In genomic region chr11:47407746-47408590, GRCh38 we compare ENCODE assay signal across 1 cellular context.
TF ChIP-seq lines count a peak whose summit lies in the region.

Gene SLC39A13, plus strand, starts transcription at chr11:47408590. Its CDS starts 1,505 bp downstream, at chr11:47410095.

TF ChIP-seq in HepG2, 621 proteins besides CTCF, POLR2A, EP300 and RAD21 (continued from another document and continues in another):
- TF ChIP-seq ZHX2 (IDR thresholded peaks at IDR 0.05; ENCODE audit: low read depth) (peak; percentile 39; the same call in 1 of the 2 replicates), ZHX2 (CRISPR knock-in tag; IDR thresholded peaks at IDR 0.05; ENCODE audit: borderline replicate concordance) (no peak), XRCC5 (optimal IDR thresholded peaks at IDR 0.05; ENCODE audit: low read length) (peak; percentile 91), ZBTB38 (CRISPR knock-in tag; IDR thresholded peaks at IDR 0.05) (peak; percentile 93), ZNF720 (CRISPR knock-in tag; IDR thresholded peaks at IDR 0.05) (no peak), IKZF4 (CRISPR knock-in tag; IDR thresholded peaks at IDR 0.05; ENCODE audit: borderline replicate concordance, low read depth, not compliant biosample characterization) (peak; percentile 94), NFIC (IDR thresholded peaks at IDR 0.05; ENCODE audit: low read length) (no peak), ZNF136 (CRISPR knock-in tag; IDR thresholded peaks at IDR 0.05; ENCODE audit: low read depth) (no peak), ZNF350 (CRISPR knock-in tag; IDR thresholded peaks at IDR 0.05; ENCODE audit: borderline replicate concordance, low read depth) (0 out of 2 replicates have a peak, but pooled peaks have one; percentile 2), NFYB (CRISPR knock-in tag; IDR thresholded peaks at IDR 0.05) (no peak), FOXM1 (CRISPR knock-in tag; IDR thresholded peaks at IDR 0.05) (0 out of 2 replicates have a peak, but pooled peaks have one; percentile 38), SKI (IDR thresholded peaks at IDR 0.05; ENCODE audit: partially characterized antibody) (peak; percentile 85), REL (CRISPR knock-in tag; conservative IDR thresholded peaks at IDR 0.05) (no peak), ZNF3 (CRISPR knock-in tag; IDR thresholded peaks at IDR 0.05) (no peak), YEATS4 (CRISPR knock-in tag; IDR thresholded peaks at IDR 0.05; ENCODE audit: borderline replicate concordance) (peak; percentile 98), SNAI1 (CRISPR knock-in tag; IDR thresholded peaks at IDR 0.05; ENCODE audit: borderline replicate concordance) (no peak), TBX2 (CRISPR knock-in tag; IDR thresholded peaks at IDR 0.05; ENCODE audit: borderline replicate concordance) (no peak; the same call in 1 of the 2 replicates), TCF12 (IDR thresholded peaks at IDR 0.05) (no peak), TCF12 (CRISPR knock-in tag; IDR thresholded peaks at IDR 0.05) (no peak; the same call in 1 of the 2 replicates), ZNF263 (CRISPR knock-in tag; IDR thresholded peaks at IDR 0.05) (peak; percentile 100), NFKBIZ (CRISPR knock-in tag; IDR thresholded peaks at IDR 0.05) (0 out of 2 replicates have a peak, but pooled peaks have one; percentile 26), GPN1 (CRISPR knock-in tag; IDR thresholded peaks at IDR 0.05; ENCODE audit: borderline replicate concordance) (no peak; the same call in 1 of the 2 replicates), ZNF773 (CRISPR knock-in tag; IDR thresholded peaks at IDR 0.05; ENCODE audit: borderline replicate concordance) (peak; percentile 47; the same call in 1 of the 2 replicates), HIC2 (CRISPR knock-in tag; IDR thresholded peaks at IDR 0.05; ENCODE audit: low read depth) (no peak; the same call in 1 of the 2 replicates), UBTF (CRISPR knock-in tag; IDR thresholded peaks at IDR 0.05) (peak; percentile 97), SALL2 (CRISPR knock-in tag; IDR thresholded peaks at IDR 0.05) (peak; percentile 88), ASH2L (IDR thresholded peaks at IDR 0.05; ENCODE audit: insufficient read length, low read depth, low read length) (peak; percentile 74), MYC (CRISPR knock-in tag; IDR thresholded peaks at IDR 0.05; ENCODE audit: borderline replicate concordance) (peak; percentile 80; the same call in 1 of the 2 replicates), FOXA1 (IDR thresholded peaks at IDR 0.05) (no peak), FOXA1 (CRISPR knock-in tag; IDR thresholded peaks at IDR 0.05) (peak; percentile 35; the same call in 1 of the 2 replicates), PTBP1 (IDR thresholded peaks at IDR 0.05; ENCODE audit: low read depth, low read length, poor library complexity, severe bottlenecking) (no peak), SOX13 (IDR thresholded peaks at IDR 0.05) (peak; percentile 53; the same call in 1 of the 2 replicates), SOX13 (CRISPR knock-in tag; conservative IDR thresholded peaks at IDR 0.05 in 1 of 2, IDR thresholded peaks at IDR 0.05 in 1 of 2) (peak in 1 of 2 experiments; percentile 32; a peak in 1 of 4 replicates), ZNF788 (CRISPR knock-in tag; IDR thresholded peaks at IDR 0.05; ENCODE audit: borderline replicate concordance) (peak; percentile 32; the same call in 1 of the 2 replicates), MYNN (CRISPR knock-in tag; IDR thresholded peaks at IDR 0.05; ENCODE audit: low read depth) (no peak), TARDBP (CRISPR knock-in tag; IDR thresholded peaks at IDR 0.05) (no peak; the same call in none of the 2 replicates), ZNF761 (CRISPR knock-in tag; conservative IDR thresholded peaks at IDR 0.05) (peak; percentile 93; the same call in 1 of the 2 replicates)
- TF ChIP-seq, protein P1, sequence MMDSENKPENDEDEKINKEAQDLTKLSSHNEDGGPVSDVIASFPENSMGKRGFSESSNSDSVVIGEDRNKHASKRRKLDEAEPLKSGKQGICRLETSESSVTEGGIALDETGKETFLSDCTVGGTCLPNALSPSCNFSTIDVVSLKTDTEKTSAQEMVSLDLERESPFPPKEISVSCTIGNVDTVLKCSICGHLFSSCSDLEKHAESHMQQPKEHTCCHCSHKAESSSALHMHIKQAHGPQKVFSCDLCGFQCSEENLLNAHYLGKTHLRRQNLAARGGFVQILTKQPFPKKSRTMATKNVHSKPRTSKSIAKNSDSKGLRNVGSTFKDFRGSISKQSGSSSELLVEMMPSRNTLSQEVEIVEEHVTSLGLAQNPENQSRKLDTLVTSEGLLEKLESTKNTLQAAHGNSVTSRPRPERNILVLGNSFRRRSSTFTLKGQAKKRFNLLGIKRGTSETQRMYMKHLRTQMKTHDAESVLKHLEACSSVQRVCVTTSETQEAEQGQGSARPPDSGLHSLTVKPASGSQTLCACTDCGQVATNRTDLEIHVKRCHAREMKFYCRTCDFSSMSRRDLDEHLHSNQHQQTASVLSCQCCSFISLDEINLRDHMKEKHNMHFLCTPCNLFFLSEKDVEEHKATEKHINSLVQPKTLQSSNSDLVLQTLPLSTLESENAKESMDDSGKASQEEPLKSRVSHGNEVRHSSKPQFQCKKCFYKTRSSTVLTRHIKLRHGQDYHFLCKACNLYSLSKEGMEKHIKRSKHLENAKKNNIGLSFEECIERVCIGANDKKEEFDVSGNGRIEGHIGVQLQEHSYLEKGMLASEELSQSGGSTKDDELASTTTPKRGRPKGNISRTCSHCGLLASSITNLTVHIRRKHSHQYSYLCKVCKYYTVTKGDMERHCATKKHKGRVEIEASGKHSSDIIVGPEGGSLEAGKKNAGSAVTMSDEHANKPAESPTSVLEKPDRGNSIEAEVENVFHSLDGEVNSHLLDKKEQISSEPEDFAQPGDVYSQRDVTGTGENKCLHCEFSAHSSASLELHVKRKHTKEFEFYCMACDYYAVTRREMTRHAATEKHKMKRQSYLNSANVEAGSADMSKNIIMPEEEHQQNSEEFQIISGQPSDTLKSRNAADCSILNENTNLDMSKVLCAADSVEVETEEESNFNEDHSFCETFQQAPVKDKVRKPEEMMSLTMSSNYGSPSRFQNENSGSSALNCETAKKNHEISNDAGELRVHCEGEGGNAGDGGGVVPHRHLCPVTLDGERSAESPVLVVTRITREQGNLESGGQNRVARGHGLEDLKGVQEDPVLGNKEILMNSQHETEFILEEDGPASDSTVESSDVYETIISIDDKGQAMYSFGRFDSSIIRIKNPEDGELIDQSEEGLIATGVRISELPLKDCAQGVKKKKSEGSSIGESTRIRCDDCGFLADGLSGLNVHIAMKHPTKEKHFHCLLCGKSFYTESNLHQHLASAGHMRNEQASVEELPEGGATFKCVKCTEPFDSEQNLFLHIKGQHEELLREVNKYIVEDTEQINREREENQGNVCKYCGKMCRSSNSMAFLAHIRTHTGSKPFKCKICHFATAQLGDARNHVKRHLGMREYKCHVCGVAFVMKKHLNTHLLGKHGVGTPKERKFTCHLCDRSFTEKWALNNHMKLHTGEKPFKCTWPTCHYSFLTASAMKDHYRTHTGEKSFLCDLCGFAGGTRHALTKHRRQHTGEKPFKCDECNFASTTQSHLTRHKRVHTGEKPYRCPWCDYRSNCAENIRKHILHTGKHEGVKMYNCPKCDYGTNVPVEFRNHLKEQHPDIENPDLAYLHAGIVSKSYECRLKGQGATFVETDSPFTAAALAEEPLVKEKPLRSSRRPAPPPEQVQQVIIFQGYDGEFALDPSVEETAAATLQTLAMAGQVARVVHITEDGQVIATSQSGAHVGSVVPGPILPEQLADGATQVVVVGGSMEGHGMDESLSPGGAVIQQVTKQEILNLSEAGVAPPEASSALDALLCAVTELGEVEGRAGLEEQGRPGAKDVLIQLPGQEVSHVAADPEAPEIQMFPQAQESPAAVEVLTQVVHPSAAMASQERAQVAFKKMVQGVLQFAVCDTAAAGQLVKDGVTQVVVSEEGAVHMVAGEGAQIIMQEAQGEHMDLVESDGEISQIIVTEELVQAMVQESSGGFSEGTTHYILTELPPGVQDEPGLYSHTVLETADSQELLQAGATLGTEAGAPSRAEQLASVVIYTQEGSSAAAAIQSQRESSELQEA (CRISPR knock-in tag; IDR thresholded peaks at IDR 0.05; ENCODE audit: not compliant biosample characterization), result no peak
- TF ChIP-seq, protein P2, sequence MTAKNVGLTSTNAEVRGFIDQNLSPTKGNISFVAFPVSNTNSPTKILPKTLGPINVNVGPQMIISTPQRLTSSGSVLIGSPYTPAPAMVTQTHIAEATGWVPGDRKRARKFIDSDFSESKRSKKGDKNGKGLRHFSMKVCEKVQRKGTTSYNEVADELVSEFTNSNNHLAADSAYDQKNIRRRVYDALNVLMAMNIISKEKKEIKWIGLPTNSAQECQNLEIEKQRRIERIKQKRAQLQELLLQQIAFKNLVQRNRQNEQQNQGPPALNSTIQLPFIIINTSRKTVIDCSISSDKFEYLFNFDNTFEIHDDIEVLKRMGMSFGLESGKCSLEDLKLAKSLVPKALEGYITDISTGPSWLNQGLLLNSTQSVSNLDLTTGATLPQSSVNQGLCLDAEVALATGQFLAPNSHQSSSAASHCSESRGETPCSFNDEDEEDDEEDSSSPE (CRISPR knock-in tag; IDR thresholded peaks at IDR 0.05), result peak; percentile 55; the same call in 1 of the 2 replicates
- TF ChIP-seq, protein P3, sequence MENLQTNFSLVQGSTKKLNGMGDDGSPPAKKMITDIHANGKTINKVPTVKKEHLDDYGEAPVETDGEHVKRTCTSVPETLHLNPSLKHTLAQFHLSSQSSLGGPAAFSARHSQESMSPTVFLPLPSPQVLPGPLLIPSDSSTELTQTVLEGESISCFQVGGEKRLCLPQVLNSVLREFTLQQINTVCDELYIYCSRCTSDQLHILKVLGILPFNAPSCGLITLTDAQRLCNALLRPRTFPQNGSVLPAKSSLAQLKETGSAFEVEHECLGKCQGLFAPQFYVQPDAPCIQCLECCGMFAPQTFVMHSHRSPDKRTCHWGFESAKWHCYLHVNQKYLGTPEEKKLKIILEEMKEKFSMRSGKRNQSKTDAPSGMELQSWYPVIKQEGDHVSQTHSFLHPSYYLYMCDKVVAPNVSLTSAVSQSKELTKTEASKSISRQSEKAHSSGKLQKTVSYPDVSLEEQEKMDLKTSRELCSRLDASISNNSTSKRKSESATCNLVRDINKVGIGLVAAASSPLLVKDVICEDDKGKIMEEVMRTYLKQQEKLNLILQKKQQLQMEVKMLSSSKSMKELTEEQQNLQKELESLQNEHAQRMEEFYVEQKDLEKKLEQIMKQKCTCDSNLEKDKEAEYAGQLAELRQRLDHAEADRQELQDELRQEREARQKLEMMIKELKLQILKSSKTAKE (CRISPR knock-in tag; IDR thresholded peaks at IDR 0.05; ENCODE audit: borderline replicate concordance), result peak; percentile 39; the same call in 1 of the 2 replicates
